ENCODE assay signal across 1 cellular context in genomic region chr6:168301648-168302398, GRCh38.
TF ChIP-seq lines count a peak whose summit lies in the region.

No MANE protein-coding gene starts in this region.

TF ChIP-seq in HepG2, 621 proteins besides CTCF, POLR2A, EP300 and RAD21 (continued from another document and continues in another):
- TF ChIP-seq DDIT3 (CRISPR knock-in tag; IDR thresholded peaks at IDR 0.05) (no peak), ZNF407 (CRISPR knock-in tag; IDR thresholded peaks at IDR 0.05; ENCODE audit: not compliant biosample characterization) (no peak), RCOR2 (CRISPR knock-in tag; IDR thresholded peaks at IDR 0.05) (peak; percentile 64; the same call in 1 of the 2 replicates), GABPB1 (CRISPR knock-in tag; IDR thresholded peaks at IDR 0.05) (peak; percentile 60), GTF2F1 (IDR thresholded peaks at IDR 0.05; ENCODE audit: low read length) (no peak), PAWR (CRISPR knock-in tag; IDR thresholded peaks at IDR 0.05; ENCODE audit: borderline replicate concordance) (no peak), ZMYM3 (CRISPR knock-in tag; IDR thresholded peaks at IDR 0.05) (peak; percentile 17; the same call in 1 of the 2 replicates), ATF7 (IDR thresholded peaks at IDR 0.05) (no peak), ATF7 (CRISPR knock-in tag; IDR thresholded peaks at IDR 0.05) (no peak; the same call in 1 of the 2 replicates), BHLHE40 (IDR thresholded peaks at IDR 0.05; ENCODE audit: low read length) (peak; percentile 72), FOXK1 (CRISPR knock-in tag; IDR thresholded peaks at IDR 0.05; ENCODE audit: borderline replicate concordance, low read depth) (peak; percentile 84; the same call in 1 of the 2 replicates), ZFP36 (IDR thresholded peaks at IDR 0.05; ENCODE audit: borderline replicate concordance, low read depth, low read length, partially characterized antibody) (no peak), YEATS4 (CRISPR knock-in tag; IDR thresholded peaks at IDR 0.05; ENCODE audit: borderline replicate concordance) (peak; percentile 21; the same call in 1 of the 2 replicates), DNMT1 (CRISPR knock-in tag; IDR thresholded peaks at IDR 0.05) (no peak), FOXM1 (CRISPR knock-in tag; IDR thresholded peaks at IDR 0.05) (no peak), IRF9 (CRISPR knock-in tag; IDR thresholded peaks at IDR 0.05; ENCODE audit: borderline replicate concordance) (no peak), HMGXB4 (CRISPR knock-in tag; IDR thresholded peaks at IDR 0.05; ENCODE audit: borderline replicate concordance in 1 of 2, low read depth in 1 of 2) (no peak), ZNF232 (CRISPR knock-in tag; IDR thresholded peaks at IDR 0.05; ENCODE audit: borderline replicate concordance) (peak; percentile 88), CBFB (CRISPR knock-in tag; IDR thresholded peaks at IDR 0.05) (peak; percentile 38), HOXA3 (CRISPR knock-in tag; IDR thresholded peaks at IDR 0.05) (peak; percentile 72), SETDB1 (CRISPR knock-in tag; IDR thresholded peaks at IDR 0.05; ENCODE audit: borderline replicate concordance) (no peak), SP140L (CRISPR knock-in tag; IDR thresholded peaks at IDR 0.05; ENCODE audit: borderline replicate concordance) (no peak), NPAS2 (CRISPR knock-in tag; IDR thresholded peaks at IDR 0.05; ENCODE audit: borderline replicate concordance) (no peak), PRMT3 (CRISPR knock-in tag; IDR thresholded peaks at IDR 0.05; ENCODE audit: borderline replicate concordance, low read depth) (no peak), ZNF639 (CRISPR knock-in tag; conservative IDR thresholded peaks at IDR 0.05) (no peak), ZFP36L1 (CRISPR knock-in tag; IDR thresholded peaks at IDR 0.05) (no peak), BRD4 (CRISPR knock-in tag; IDR thresholded peaks at IDR 0.05) (no peak; the same call in 1 of the 2 replicates), HNRNPL (IDR thresholded peaks at IDR 0.05; ENCODE audit: low read depth, low read length) (peak; percentile 70; the same call in 1 of the 2 replicates), TRIM24 (CRISPR knock-in tag; IDR thresholded peaks at IDR 0.05) (no peak)
- TF ChIP-seq, protein P1, sequence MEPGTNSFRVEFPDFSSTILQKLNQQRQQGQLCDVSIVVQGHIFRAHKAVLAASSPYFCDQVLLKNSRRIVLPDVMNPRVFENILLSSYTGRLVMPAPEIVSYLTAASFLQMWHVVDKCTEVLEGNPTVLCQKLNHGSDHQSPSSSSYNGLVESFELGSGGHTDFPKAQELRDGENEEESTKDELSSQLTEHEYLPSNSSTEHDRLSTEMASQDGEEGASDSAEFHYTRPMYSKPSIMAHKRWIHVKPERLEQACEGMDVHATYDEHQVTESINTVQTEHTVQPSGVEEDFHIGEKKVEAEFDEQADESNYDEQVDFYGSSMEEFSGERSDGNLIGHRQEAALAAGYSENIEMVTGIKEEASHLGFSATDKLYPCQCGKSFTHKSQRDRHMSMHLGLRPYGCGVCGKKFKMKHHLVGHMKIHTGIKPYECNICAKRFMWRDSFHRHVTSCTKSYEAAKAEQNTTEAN (CRISPR knock-in tag; conservative IDR thresholded peaks at IDR 0.05): no peak; the same call in 1 of the 2 replicates
- TF ChIP-seq, protein P2, sequence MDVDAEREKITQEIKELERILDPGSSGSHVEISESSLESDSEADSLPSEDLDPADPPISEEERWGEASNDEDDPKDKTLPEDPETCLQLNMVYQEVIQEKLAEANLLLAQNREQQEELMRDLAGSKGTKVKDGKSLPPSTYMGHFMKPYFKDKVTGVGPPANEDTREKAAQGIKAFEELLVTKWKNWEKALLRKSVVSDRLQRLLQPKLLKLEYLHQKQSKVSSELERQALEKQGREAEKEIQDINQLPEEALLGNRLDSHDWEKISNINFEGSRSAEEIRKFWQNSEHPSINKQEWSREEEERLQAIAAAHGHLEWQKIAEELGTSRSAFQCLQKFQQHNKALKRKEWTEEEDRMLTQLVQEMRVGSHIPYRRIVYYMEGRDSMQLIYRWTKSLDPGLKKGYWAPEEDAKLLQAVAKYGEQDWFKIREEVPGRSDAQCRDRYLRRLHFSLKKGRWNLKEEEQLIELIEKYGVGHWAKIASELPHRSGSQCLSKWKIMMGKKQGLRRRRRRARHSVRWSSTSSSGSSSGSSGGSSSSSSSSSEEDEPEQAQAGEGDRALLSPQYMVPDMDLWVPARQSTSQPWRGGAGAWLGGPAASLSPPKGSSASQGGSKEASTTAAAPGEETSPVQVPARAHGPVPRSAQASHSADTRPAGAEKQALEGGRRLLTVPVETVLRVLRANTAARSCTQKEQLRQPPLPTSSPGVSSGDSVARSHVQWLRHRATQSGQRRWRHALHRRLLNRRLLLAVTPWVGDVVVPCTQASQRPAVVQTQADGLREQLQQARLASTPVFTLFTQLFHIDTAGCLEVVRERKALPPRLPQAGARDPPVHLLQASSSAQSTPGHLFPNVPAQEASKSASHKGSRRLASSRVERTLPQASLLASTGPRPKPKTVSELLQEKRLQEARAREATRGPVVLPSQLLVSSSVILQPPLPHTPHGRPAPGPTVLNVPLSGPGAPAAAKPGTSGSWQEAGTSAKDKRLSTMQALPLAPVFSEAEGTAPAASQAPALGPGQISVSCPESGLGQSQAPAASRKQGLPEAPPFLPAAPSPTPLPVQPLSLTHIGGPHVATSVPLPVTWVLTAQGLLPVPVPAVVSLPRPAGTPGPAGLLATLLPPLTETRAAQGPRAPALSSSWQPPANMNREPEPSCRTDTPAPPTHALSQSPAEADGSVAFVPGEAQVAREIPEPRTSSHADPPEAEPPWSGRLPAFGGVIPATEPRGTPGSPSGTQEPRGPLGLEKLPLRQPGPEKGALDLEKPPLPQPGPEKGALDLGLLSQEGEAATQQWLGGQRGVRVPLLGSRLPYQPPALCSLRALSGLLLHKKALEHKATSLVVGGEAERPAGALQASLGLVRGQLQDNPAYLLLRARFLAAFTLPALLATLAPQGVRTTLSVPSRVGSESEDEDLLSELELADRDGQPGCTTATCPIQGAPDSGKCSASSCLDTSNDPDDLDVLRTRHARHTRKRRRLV (CRISPR knock-in tag; IDR thresholded peaks at IDR 0.05): no peak
- TF ChIP-seq, protein P3, sequence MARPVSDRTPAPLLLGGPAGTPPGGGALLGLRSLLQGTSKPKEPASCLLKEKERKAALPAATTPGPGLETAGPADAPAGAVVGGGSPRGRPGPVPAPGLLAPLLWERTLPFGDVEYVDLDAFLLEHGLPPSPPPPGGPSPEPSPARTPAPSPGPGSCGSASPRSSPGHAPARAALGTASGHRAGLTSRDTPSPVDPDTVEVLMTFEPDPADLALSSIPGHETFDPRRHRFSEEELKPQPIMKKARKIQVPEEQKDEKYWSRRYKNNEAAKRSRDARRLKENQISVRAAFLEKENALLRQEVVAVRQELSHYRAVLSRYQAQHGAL (CRISPR knock-in tag; IDR thresholded peaks at IDR 0.05; ENCODE audit: not compliant biosample characterization): peak; percentile 20
- TF ChIP-seq, protein P4, sequence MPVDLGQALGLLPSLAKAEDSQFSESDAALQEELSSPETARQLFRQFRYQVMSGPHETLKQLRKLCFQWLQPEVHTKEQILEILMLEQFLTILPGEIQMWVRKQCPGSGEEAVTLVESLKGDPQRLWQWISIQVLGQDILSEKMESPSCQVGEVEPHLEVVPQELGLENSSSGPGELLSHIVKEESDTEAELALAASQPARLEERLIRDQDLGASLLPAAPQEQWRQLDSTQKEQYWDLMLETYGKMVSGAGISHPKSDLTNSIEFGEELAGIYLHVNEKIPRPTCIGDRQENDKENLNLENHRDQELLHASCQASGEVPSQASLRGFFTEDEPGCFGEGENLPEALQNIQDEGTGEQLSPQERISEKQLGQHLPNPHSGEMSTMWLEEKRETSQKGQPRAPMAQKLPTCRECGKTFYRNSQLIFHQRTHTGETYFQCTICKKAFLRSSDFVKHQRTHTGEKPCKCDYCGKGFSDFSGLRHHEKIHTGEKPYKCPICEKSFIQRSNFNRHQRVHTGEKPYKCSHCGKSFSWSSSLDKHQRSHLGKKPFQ (CRISPR knock-in tag; IDR thresholded peaks at IDR 0.05; ENCODE audit: insufficient replicate concordance): peak; percentile 25
